In genomic region chr3:142940472-142940871, GRCh38 we compare ENCODE assay signal across 23 cellular contexts. TPM values are rescaled to one million over a fixed set of nuclear protein-coding genes. Genes with fewer than 3 reads are reported as not detected.
A peak's percentile ranks its signal among the peaks of the same experiment; 100 is the strongest.
DNase-seq lines count a peak whose midpoint lies in the region; ATAC-seq and TF ChIP-seq lines count a peak whose summit lies in the region.
"Had no signal": no experiment of that assay in that cellular context is flagged by ENCODE, and none has a peak within 500 bp of the region (broad histone marks: within the 10 kb centered on the region; RNA-seq: fewer than 3 reads in every experiment).

No MANE protein-coding gene starts in this region.

- H3K36me3 ChIP-seq in GM23338 (ENCODE audit: insufficient read depth) (no peaks in the 10 kb centered on the region), mesendoderm (ENCODE audit: control insufficient read depth, insufficient read depth, low read length) (no peaks in the 10 kb centered on the region), neuronal stem cell (replicated peaks in 1 of 2; ENCODE audit: control insufficient read depth in 2 of 2, insufficient read depth in 2 of 2, low read length in 2 of 2) (no peaks in the 10 kb centered on the region)
- H3K36me3 ChIP-seq: suprapubic skin had no signal

- 0 out of 3 replicates have a peak, but pooled peaks cover 2% of the 10 kb centered on the region for H3K4me1 Mint-ChIP-seq in GM23338
- H3K4me1 Mint-ChIP-seq: nephron had no signal

- H2BK5ac ChIP-seq in mesendoderm (ENCODE audit: low read length) = no peak overlapping the region
- H2BK5ac ChIP-seq in neuronal stem cell (ENCODE audit: low read length) = no peak overlapping the region

- H3K79me2 ChIP-seq in GM23338 (replicated peaks; ENCODE audit: insufficient read depth) (no peaks in the 10 kb centered on the region), mesendoderm (ENCODE audit: control insufficient read depth, insufficient read depth, low read length) (no peaks in the 10 kb centered on the region)

- H3K79me1 ChIP-seq in mesendoderm (ENCODE audit: low read length) (no peaks in the 10 kb centered on the region), neuronal stem cell (ENCODE audit: low read depth, low read length) (no peaks in the 10 kb centered on the region)

- H3K27ac Mint-ChIP-seq in GM23338 = no peak overlapping the region
- H3K27ac Mint-ChIP-seq: activated B cell treated with CpG ODN at 0.5 μM for 24 hours; activated T-helper 2 cell treated with anti-CD3 and anti-CD28 coated beads, Interferon-gamma antibody, Interleukin-2, Interleukin-4, amounts not matched to agents 10 μg/mL and 5 μg/mL and 100 μg/mL, durations not matched to agents 14 hours and 24 hours and 36 hours; mesothelial cell of epicardium; nephron had no signal

- DNase-seq in GM23338 (ENCODE audit: low spot score) = no peak
- DNase-seq in NCI-H69 (lab: John Stamatoyannopoulos, UW) = peak; percentile 60
- peak; percentile 13 for DNase-seq in mesendoderm
- no peak for DNase-seq in neuronal stem cell (ENCODE audit: low spot score)
- no peak for DNase-seq in NCI-H2196 treated with DMSO at 0.1 percent for 48 hours (lab: John Stamatoyannopoulos, UW; ENCODE audit: unreplicated experiment)
- DNase-seq in DMS79 treated with DMSO at 0.1 percent for 48 hours (lab: John Stamatoyannopoulos, UW) = no peak
- DNase-seq: activated B cell treated with CpG ODN at 0.5 μM for 24 hours; activated CD8-positive, alpha-beta memory T cell treated with anti-CD3 and anti-CD28 coated beads for 24 hours; dermis blood vessel endothelial cell; NCI-H1694 treated with DMSO at 0.1 percent for 48 hours; SHP77; small intestine; stimulated activated CD4-positive, alpha-beta T cell treated with anti-CD3 and anti-CD28 coated beads, Interleukin-4, amount 100 ng/mL, for 4 hours; T-helper 1 cell had no signal

- H3K4me3 ChIP-seq in GM23338 (no peak overlapping the region), mesendoderm (ENCODE audit: low read length) (no peak overlapping the region), neuronal stem cell (ENCODE audit: low read length in 2 of 2) (no peak overlapping the region)
- H3K4me3 ChIP-seq: suprapubic skin had no signal

- WGBS in mesendoderm (ENCODE audit: extremely low coverage, insufficient coverage, low lambda C conversion rate) = no CpG with 5 or more reads among the region's 4 CpGs
- no CpG with 5 or more reads among the region's 4 CpGs for WGBS in neuronal stem cell (ENCODE audit: extremely low coverage in 2 of 2, insufficient read length in 2 of 2, insufficient replicate concordance in 1 of 2), 2 donors

- H3K36me3 Mint-ChIP-seq in GM23338 (ENCODE audit: low read depth) = no peaks in the 10 kb centered on the region
- H3K36me3 Mint-ChIP-seq: mesothelial cell of epicardium had no signal

- no peaks in the 10 kb centered on the region for H3F3A ChIP-seq in GM23338 (replicated peaks; ENCODE audit: low read depth)

- no peaks in the 10 kb centered on the region for H3K9me3 Mint-ChIP-seq in GM23338
- H3K9me3 Mint-ChIP-seq: activated B cell treated with CpG ODN at 0.5 μM for 24 hours; activated T-helper 2 cell treated with anti-CD3 and anti-CD28 coated beads, Interferon-gamma antibody, Interleukin-2, Interleukin-4, amounts not matched to agents 10 μg/mL and 5 μg/mL and 100 μg/mL, durations not matched to agents 14 hours and 24 hours and 36 hours; mesothelial cell of epicardium; nephron had no signal

- no peak overlapping the region for H3K27ac ChIP-seq in GM23338 (ENCODE audit: low read depth)
- H3K27ac ChIP-seq in mesendoderm (ENCODE audit: low read depth, low read length) = no peak overlapping the region
- H3K27ac ChIP-seq in neuronal stem cell (replicated peaks; ENCODE audit: low read length) = no peak overlapping the region
- H3K27ac ChIP-seq: suprapubic skin had no signal

- H3K4me3 Mint-ChIP-seq in GM23338 = no peak overlapping the region
- H3K4me3 Mint-ChIP-seq: activated B cell treated with CpG ODN at 0.5 μM for 24 hours, mesothelial cell of epicardium, nephron had no signal

- H3K4me1 ChIP-seq in GM23338 (ENCODE audit: insufficient read depth) (no peaks in the 10 kb centered on the region), mesendoderm (ENCODE audit: control insufficient read depth, low read depth, low read length) (no peaks in the 10 kb centered on the region), neuronal stem cell (ENCODE audit: control insufficient read depth in 2 of 2, insufficient read depth in 1 of 2, low read depth in 1 of 2, low read length in 2 of 2) (no peaks in the 10 kb centered on the region)
- H3K4me1 ChIP-seq: suprapubic skin had no signal

- ATAC-seq in GM19035 (IDR thresholded peaks at IDR 0.05; ENCODE audit: unreplicated experiment) (peak; percentile 44), GM23338 (no peak)
- ATAC-seq: HCT116 had no signal

- H3K27me3 ChIP-seq in GM23338 (ENCODE audit: insufficient read depth) (no peaks in the 10 kb centered on the region), mesendoderm (ENCODE audit: insufficient read depth, low read length, poor library complexity) (no peaks in the 10 kb centered on the region), neuronal stem cell (ENCODE audit: control insufficient read depth in 3 of 3, insufficient read depth in 3 of 3, low read depth in 1 of 3, low read length in 3 of 3) (peaks cover 0 to 23% (median 0%) of the 10 kb centered on the region in 3 experiments)

- H4K8ac ChIP-seq in mesendoderm (ENCODE audit: low read depth, low read length) (no peak overlapping the region), neuronal stem cell (ENCODE audit: low read depth, low read length) (no peak overlapping the region)

- no peak for TF ChIP-seq CTCF in GM23338 (conservative IDR thresholded peaks at IDR 0.05; ENCODE audit: low read depth in 2 of 2)

- no peak overlapping the region for H3K14ac ChIP-seq in neuronal stem cell (ENCODE audit: low read length)

- H4K20me1 ChIP-seq in GM23338 (replicated peaks; ENCODE audit: insufficient read depth) = no peaks in the 10 kb centered on the region

- no peak overlapping the region for H3K18ac ChIP-seq in mesendoderm (ENCODE audit: low read length)
- H3K18ac ChIP-seq in neuronal stem cell (ENCODE audit: low read length) = no peak overlapping the region

- no peak overlapping the region for H3K56ac ChIP-seq in mesendoderm (ENCODE audit: low read length)

- H3K4me2 ChIP-seq in GM23338 = no peak overlapping the region
- H3K4me2 ChIP-seq in mesendoderm (ENCODE audit: low read length) = no peak overlapping the region
- no peak overlapping the region for H3K4me2 ChIP-seq in neuronal stem cell (ENCODE audit: insufficient read depth, low read length, poor library complexity, severe bottlenecking)

- H3K23ac ChIP-seq in mesendoderm (ENCODE audit: low read length) = no peak overlapping the region
- no peak overlapping the region for H3K23ac ChIP-seq in neuronal stem cell (ENCODE audit: low read depth, low read length, poor library complexity)

- no peak overlapping the region for H2AK5ac ChIP-seq in mesendoderm (ENCODE audit: low read length)
- no peak overlapping the region for H2AK5ac ChIP-seq in neuronal stem cell (ENCODE audit: low read depth, low read length)

- no peak overlapping the region for H4K5ac ChIP-seq in mesendoderm (ENCODE audit: low read length)

- H2AFZ ChIP-seq in GM23338 = peak overlapping the region; percentile 34; the same call in 1 of the 2 replicates
- H2AFZ ChIP-seq in neuronal stem cell (ENCODE audit: low read length) = no peak overlapping the region

- H2BK120ac ChIP-seq in mesendoderm (ENCODE audit: low read depth, low read length) (no peak overlapping the region), neuronal stem cell (ENCODE audit: low read depth, low read length) (no peak overlapping the region)

- H3K9me2 ChIP-seq in GM23338 (ENCODE audit: insufficient read depth) = no peaks in the 10 kb centered on the region

- H3K4ac ChIP-seq in mesendoderm (ENCODE audit: low read depth, low read length) (no peak overlapping the region), neuronal stem cell (ENCODE audit: low read length) (no peak overlapping the region)

- H2BK15ac ChIP-seq in mesendoderm (replicated peaks; ENCODE audit: low read depth) (no peak overlapping the region), neuronal stem cell (ENCODE audit: low read length) (no peak overlapping the region)

- no peaks in the 10 kb centered on the region for H3K9me3 ChIP-seq in neuronal stem cell (replicated peaks in 1 of 2; ENCODE audit: control insufficient read depth in 2 of 2, insufficient read depth in 1 of 2, low read depth in 1 of 2, low read length in 2 of 2)
- H3K9me3 ChIP-seq: suprapubic skin had no signal

- H3K9ac ChIP-seq in mesendoderm (ENCODE audit: low read length) (no peak overlapping the region), neuronal stem cell (ENCODE audit: low read depth, low read length, poor library complexity) (no peak overlapping the region)

- H4K91ac ChIP-seq in neuronal stem cell (ENCODE audit: low read depth, low read length, poor library complexity) = no peak overlapping the region

- peaks cover 3% of the 10 kb centered on the region for H3K27me3 Mint-ChIP-seq in GM23338 (ENCODE audit: insufficient read depth, low read depth, poor library complexity)
- H3K27me3 Mint-ChIP-seq: activated B cell treated with CpG ODN at 0.5 μM for 24 hours had no signal

- H2BK12ac ChIP-seq in neuronal stem cell (ENCODE audit: low read length) = no peak overlapping the region

TF ChIP-seq in GM23338, 12 proteins besides CTCF, POLR2A, EP300 and RAD21 (continues in another document):
- no peak for TF ChIP-seq JUNB (IDR thresholded peaks at IDR 0.05; ENCODE audit: unreplicated experiment)
- TF ChIP-seq ETS1 (IDR thresholded peaks at IDR 0.05) = no peak
- TF ChIP-seq CREB1 (CRISPR knock-in tag; IDR thresholded peaks at IDR 0.05; ENCODE audit: low read depth) = no peak

RNA-seq across cellular contexts. Expression of gene PAQR9, which starts 23.0 kb away (rescaled TPM):
- 2.0 and 2.3 TPM in 2 replicates for total RNA-seq in GM23338 (2014; rRNA removed; shearing (Covaris generic))
- 2.0 and 2.2 TPM in 2 replicates for polyA plus RNA-seq in GM23338 (2016; fragmentation: Nextera tagmentation; extraction: Ambion mirVana)
- polyA plus RNA-seq in mesendoderm (2013, experiment 1 of 2) = 0.86 TPM
- 1.0 TPM for polyA plus RNA-seq in mesendoderm (2013, experiment 2 of 2)
- 3.6 TPM for polyA plus RNA-seq in neuronal stem cell (2013, experiment 1 of 2)
- 3.6 TPM for polyA plus RNA-seq in neuronal stem cell (2013, experiment 2 of 2)
- total RNA-seq: activated B cell treated with CpG ODN at 0.5 μM for 24 hours; activated T-helper 2 cell treated with anti-CD3 and anti-CD28 coated beads, Interferon-gamma antibody, Interleukin-2, Interleukin-4, amounts not matched to agents 10 μg/mL and 5 μg/mL and 100 μg/mL, durations not matched to agents 14 hours and 24 hours and 36 hours; dermis blood vessel endothelial cell; G401; mesothelial cell of epicardium; OCI-LY7; posterior vena cava; suprapubic skin had no signal
- polyA plus RNA-seq: small intestine had no signal

RNA-seq across cellular contexts. Expression of gene PCOLCE2, which starts 51.6 kb away (rescaled TPM):
- total RNA-seq in GM23338 (2014; rRNA removed; shearing (Covaris generic)) = 17.7 and 18.6 TPM in 2 replicates
- polyA plus RNA-seq in GM23338 (2016; fragmentation: Nextera tagmentation; extraction: Ambion mirVana) = 17.4 and 22.6 TPM in 2 replicates
- 9.3 TPM for polyA plus RNA-seq in mesendoderm (2013, experiment 1 of 2)
- polyA plus RNA-seq in mesendoderm (2013, experiment 2 of 2) = 9.4 TPM
- polyA plus RNA-seq in neuronal stem cell (2013, experiment 1 of 2) = 7.8 TPM
- 8.6 TPM for polyA plus RNA-seq in neuronal stem cell (2013, experiment 2 of 2)
- total RNA-seq: activated B cell treated with CpG ODN at 0.5 μM for 24 hours; activated T-helper 2 cell treated with anti-CD3 and anti-CD28 coated beads, Interferon-gamma antibody, Interleukin-2, Interleukin-4, amounts not matched to agents 10 μg/mL and 5 μg/mL and 100 μg/mL, durations not matched to agents 14 hours and 24 hours and 36 hours; OCI-LY7 had no signal

Comparison
In these comparisons a context has a peak if more than half of its experiments do, and no peak if none do; other contexts are left out.
1. DNase-seq: peak in NCI-H69 (single experiment) and mesendoderm (single experiment); none in GM23338 (single experiment), neuronal stem cell (single experiment), NCI-H2196 treated with DMSO at 0.1 percent for 48 hours (single experiment) and DMS79 treated with DMSO at 0.1 percent for 48 hours (single experiment).